ENCODE assay signal across 8 cellular contexts in the genomic region with DNA sequence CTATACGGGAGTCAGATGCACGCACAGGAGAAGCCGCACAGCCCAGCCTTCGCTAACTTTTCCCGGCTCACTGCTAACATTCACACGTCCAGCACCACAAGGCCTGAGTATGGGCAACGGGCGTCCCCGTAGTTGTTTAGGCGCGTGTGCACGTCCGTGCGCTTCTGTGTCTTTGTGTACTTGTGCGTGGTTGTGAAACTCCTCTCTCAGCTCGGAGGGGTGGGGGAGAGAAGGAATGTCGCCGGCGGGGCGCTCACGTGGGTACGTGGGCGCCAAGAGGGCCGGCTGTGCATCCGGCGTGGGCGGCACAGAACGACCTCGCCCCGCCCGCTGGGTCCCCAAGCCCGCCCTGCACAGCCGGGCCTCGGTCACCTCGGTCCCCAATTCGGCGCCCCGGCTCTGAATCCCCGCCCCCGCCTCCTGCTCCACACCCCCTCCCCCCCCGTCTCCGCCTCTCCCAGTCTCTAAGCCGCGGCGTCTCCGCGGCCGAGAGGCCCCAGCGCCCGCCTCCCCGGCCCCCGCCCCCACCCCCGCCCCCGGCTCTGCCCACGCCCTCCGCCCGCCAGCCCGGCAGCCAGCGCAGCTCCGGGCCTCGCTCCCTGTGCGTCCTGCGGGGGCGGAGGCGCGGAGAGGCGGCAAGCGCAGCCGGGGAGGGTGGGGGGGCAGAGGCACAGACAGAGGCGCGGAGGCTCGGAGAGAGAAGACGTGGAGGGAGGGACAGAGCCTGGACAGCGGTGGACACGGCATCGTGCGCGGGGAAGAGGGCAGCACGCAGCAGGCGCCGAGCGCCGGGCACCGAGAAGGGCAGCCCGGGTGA. TPM values are rescaled to one million over a fixed set of nuclear protein-coding genes. Genes with fewer than 3 reads are reported as not detected.
DNase-seq lines count a peak whose midpoint lies in the region; ATAC-seq and TF ChIP-seq lines count a peak whose summit lies in the region.

A gene with protein sequence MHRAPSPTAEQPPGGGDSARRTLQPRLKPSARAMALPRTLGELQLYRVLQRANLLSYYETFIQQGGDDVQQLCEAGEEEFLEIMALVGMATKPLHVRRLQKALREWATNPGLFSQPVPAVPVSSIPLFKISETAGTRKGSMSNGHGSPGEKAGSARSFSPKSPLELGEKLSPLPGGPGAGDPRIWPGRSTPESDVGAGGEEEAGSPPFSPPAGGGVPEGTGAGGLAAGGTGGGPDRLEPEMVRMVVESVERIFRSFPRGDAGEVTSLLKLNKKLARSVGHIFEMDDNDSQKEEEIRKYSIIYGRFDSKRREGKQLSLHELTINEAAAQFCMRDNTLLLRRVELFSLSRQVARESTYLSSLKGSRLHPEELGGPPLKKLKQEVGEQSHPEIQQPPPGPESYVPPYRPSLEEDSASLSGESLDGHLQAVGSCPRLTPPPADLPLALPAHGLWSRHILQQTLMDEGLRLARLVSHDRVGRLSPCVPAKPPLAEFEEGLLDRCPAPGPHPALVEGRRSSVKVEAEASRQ (plus strand): TSS at position 673 of the 817 bp plus-strand sequence. CDS start 158 bp downstream, outside the sequence.

- TF ChIP-seq CTCF in AG10803 (conservative IDR thresholded peaks at IDR 0.05; ENCODE audit: low read length) (no peak), kidney epithelial cell (IDR thresholded peaks at IDR 0.05; ENCODE audit: insufficient read depth, low read length, poor library complexity, severe bottlenecking) (no peak)

- ATAC-seq in GM19035 (IDR thresholded peaks at IDR 0.05; ENCODE audit: unreplicated experiment) (peak; percentile 64), HG03342 (IDR thresholded peaks at IDR 0.05; ENCODE audit: unreplicated experiment) (peak; percentile 52)

- H3K4me3 ChIP-seq in AG10803 (ENCODE audit: low read length) (peak within 1 kb of the TSS; percentile 90), kidney epithelial cell (ENCODE audit: low read depth, low read length) (peak within 1 kb of the TSS; percentile 80)

- DNase-seq in AG10803 (ENCODE audit: low read depth) = peak; percentile 98
- peak; percentile 76 for DNase-seq in NCI-H446 treated with DMSO at 0.1 percent for 48 hours (lab: John Stamatoyannopoulos, UW)
- DNase-seq in activated CD4-positive, CD25-positive, alpha-beta regulatory T cell treated with anti-CD3 and anti-CD28 coated beads, Interleukin-2, amount 50 U/mL, for 72 hours = peak; percentile 85
- DNase-seq in cerebellar cortex (ENCODE audit: low spot score) = peak; percentile 94
- no peak for DNase-seq in kidney epithelial cell (ENCODE audit: low read depth)
- DNase-seq in stimulated activated CD4-positive, alpha-beta T cell treated with anti-CD3 and anti-CD28 coated beads, Interleukin-15, amount 100 ng/mL, for 1 hour (ENCODE audit: low read depth in 1 of 2, low spot score in 1 of 2) = peak; percentile 71 to 90

- no peaks in the 10 kb centered on the region for H3K27me3 ChIP-seq in kidney epithelial cell (ENCODE audit: control insufficient read depth, insufficient read depth, low read length)

- peaks cover 3% of the 10 kb centered on the region for H3K36me3 ChIP-seq in kidney epithelial cell (ENCODE audit: control insufficient read depth, insufficient read depth, low read length)

RNA-seq across cellular contexts. Expression of the gene that starts here (rescaled TPM):
- 28.6 and 32.0 TPM in 2 replicates for total RNA-seq in kidney epithelial cell
